In the genomic region with DNA sequence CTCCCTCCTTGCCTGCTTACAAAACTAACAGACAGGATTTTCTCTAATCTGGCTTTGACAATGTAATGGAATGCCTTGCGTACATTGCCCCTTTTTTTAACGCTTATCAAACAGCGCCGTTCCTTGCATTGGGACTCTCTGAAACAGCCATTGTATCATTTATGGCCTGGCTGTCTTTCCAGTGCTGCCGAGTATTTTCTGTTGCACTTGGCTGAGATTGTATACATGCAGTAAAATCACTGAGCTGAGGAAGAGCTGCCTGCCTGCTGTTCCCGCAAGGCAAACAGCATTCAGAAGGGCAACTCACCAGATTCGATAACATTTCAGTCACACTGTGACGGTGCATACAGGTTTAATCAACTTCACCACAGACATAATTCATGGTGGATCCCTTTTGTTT, we compare ENCODE assay signal across 15 cellular contexts.
DNase-seq lines count a peak whose midpoint lies in the region; ATAC-seq and TF ChIP-seq lines count a peak whose summit lies in the region.
"Had no signal": no experiment of that assay in that cellular context is flagged by ENCODE, and none has a peak within 500 bp of the region (broad histone marks: within the 10 kb centered on the region; RNA-seq: fewer than 3 reads in every experiment).

No MANE protein-coding gene starts in this region.

- peak overlapping the region; percentile 93 for H3K27ac ChIP-seq in Panc1 (ENCODE audit: low read length)
- H3K27ac ChIP-seq: RWPE1 had no signal

- H3K9me3 ChIP-seq in Panc1 (ENCODE audit: control insufficient read depth, insufficient read depth, low read depth, low read length): no peaks in the 10 kb centered on the region

- TF ChIP-seq CTCF in Panc1 (IDR thresholded peaks at IDR 0.05) (0 out of 2 replicates have a peak, but pooled peaks have one; percentile 9), lower leg skin (IDR thresholded peaks at IDR 0.05) (no peak)

- no peaks in the 10 kb centered on the region for H3K27me3 ChIP-seq in Panc1 (ENCODE audit: control insufficient read depth, insufficient read depth, low read length)

- no peak overlapping the region for H3K4me3 Mint-ChIP-seq in activated naive CD8-positive, alpha-beta T cell treated with anti-CD3 and anti-CD28 coated beads for 36 hours
- H3K4me3 Mint-ChIP-seq: activated T-helper 1 cell treated with anti-CD3 and anti-CD28 coated beads, Interleukin-12 subunit alpha, Interleukin-12 subunit beta, Interleukin-2, Interleukin-4 antibody, amounts not matched to agents 30 ng/mL and 10 ng/mL and 1 ng/mL, durations not matched to agents 14 hours and 24 hours and 36 hours; central memory CD8-positive, alpha-beta T cell; naive B cell; stimulated activated effector memory CD8-positive, alpha-beta T cell treated with anti-CD3 and anti-CD28 coated beads, Interleukin-12 subunit alpha, Interleukin-12 subunit beta, amount 100 ng/mL, for 72 hours had no signal

- H3K4me1 ChIP-seq in Panc1 (ENCODE audit: control insufficient read depth, insufficient read depth, low read length): peaks cover 20% of the 10 kb centered on the region

- peaks cover 3% of the 10 kb centered on the region for H3K4me1 Mint-ChIP-seq in activated naive CD8-positive, alpha-beta T cell treated with anti-CD3 and anti-CD28 coated beads for 36 hours
- H3K4me1 Mint-ChIP-seq: central memory CD8-positive, alpha-beta T cell; naive B cell; stimulated activated effector memory CD8-positive, alpha-beta T cell treated with anti-CD3 and anti-CD28 coated beads, Interleukin-12 subunit alpha, Interleukin-12 subunit beta, amount 100 ng/mL, for 72 hours had no signal

- H3K27ac Mint-ChIP-seq in activated naive CD8-positive, alpha-beta T cell treated with anti-CD3 and anti-CD28 coated beads for 36 hours: no peak overlapping the region
- H3K27ac Mint-ChIP-seq: activated T-helper 1 cell treated with anti-CD3 and anti-CD28 coated beads, Interleukin-12 subunit alpha, Interleukin-12 subunit beta, Interleukin-2, Interleukin-4 antibody, amounts not matched to agents 30 ng/mL and 10 ng/mL and 1 ng/mL, durations not matched to agents 14 hours and 24 hours and 36 hours; naive B cell; stimulated activated effector memory CD8-positive, alpha-beta T cell treated with anti-CD3 and anti-CD28 coated beads, Interleukin-12 subunit alpha, Interleukin-12 subunit beta, amount 100 ng/mL, for 72 hours had no signal

- H3K4me3 ChIP-seq in Panc1 (ENCODE audit: low read depth in 2 of 2, low read length in 2 of 2) (peak overlapping the region; percentile 38 to 51), lower leg skin (ENCODE audit: low read depth, poor library complexity, severe bottlenecking) (no peak overlapping the region)

- TF ChIP-seq POLR2A in lower leg skin (IDR thresholded peaks at IDR 0.05): no peak

- peaks cover 2% of the 10 kb centered on the region for H3K9me3 Mint-ChIP-seq in activated naive CD8-positive, alpha-beta T cell treated with anti-CD3 and anti-CD28 coated beads for 36 hours
- H3K9me3 Mint-ChIP-seq: activated T-helper 1 cell treated with anti-CD3 and anti-CD28 coated beads, Interleukin-12 subunit alpha, Interleukin-12 subunit beta, Interleukin-2, Interleukin-4 antibody, amounts not matched to agents 30 ng/mL and 10 ng/mL and 1 ng/mL, durations not matched to agents 14 hours and 24 hours and 36 hours; central memory CD8-positive, alpha-beta T cell; stimulated activated effector memory CD8-positive, alpha-beta T cell treated with anti-CD3 and anti-CD28 coated beads, Interleukin-12 subunit alpha, Interleukin-12 subunit beta, amount 100 ng/mL, for 72 hours had no signal

- no TSS peak for BruUV-seq in Panc1 (replicated peaks; lab: Mats Ljungman, UMichigan)

- WGBS in lower leg skin, 2 donors: 59 to 67% methylated on average over 8 of the region's 8 CpGs

- peak; percentile 92 for ATAC-seq in Panc1
- ATAC-seq: stimulated activated effector memory CD8-positive, alpha-beta T cell treated with anti-CD3 and anti-CD28 coated beads, Interleukin-12 subunit alpha, Interleukin-12 subunit beta, amount 100 ng/mL, for 72 hours had no signal

- H3K36me3 Mint-ChIP-seq in activated naive CD8-positive, alpha-beta T cell treated with anti-CD3 and anti-CD28 coated beads for 36 hours: no peaks in the 10 kb centered on the region
- H3K36me3 Mint-ChIP-seq: naive B cell; stimulated activated effector memory CD8-positive, alpha-beta T cell treated with anti-CD3 and anti-CD28 coated beads, Interleukin-12 subunit alpha, Interleukin-12 subunit beta, amount 100 ng/mL, for 72 hours had no signal

- no peaks in the 10 kb centered on the region for H3K36me3 ChIP-seq in Panc1 (ENCODE audit: control insufficient read depth, insufficient read depth, low read length)

- intact Hi-C loops in Panc1 (cut with micrococcal nuclease; ENCODE audit: unreplicated experiment) (no loop called here), lower leg skin (cut with DNase I; ENCODE audit: low total_unique reads) (no loop called here)

- peak; percentile 79 for DNase-seq in DMS79 treated with DMSO at 0.1 percent for 48 hours (lab: John Stamatoyannopoulos, UW)
- DNase-seq in Panc1 (ENCODE audit: low read depth, low spot score): no peak
- peak; percentile 18 for DNase-seq in fibroblast of gingiva (ENCODE audit: low read depth)
- peak; percentile 36 for DNase-seq in pons (ENCODE audit: low spot score)
- DNase-seq in mucosa of gallbladder (ENCODE audit: low spot score): no peak
- no peak for DNase-seq in activated naive CD8-positive, alpha-beta T cell treated with anti-CD3 and anti-CD28 coated beads for 36 hours
- DNase-seq in lower leg skin (ENCODE audit: low spot score in 2 of 2): no peak
- DNase-seq in germinal center (ENCODE audit: low spot score): no peak
- DNase-seq: activated CD4-positive, CD25-positive, alpha-beta regulatory T cell; naive B cell; NCI-H1417 treated with DMSO at 0.1 percent for 48 hours had no signal

- CTCF ChIA-PET in Panc1 (lab: Charles Lee): no interaction called here

- POLR2A ChIA-PET in Panc1 (lab: Charles Lee): no interaction called here

- no peaks in the 10 kb centered on the region for H3K27me3 Mint-ChIP-seq in activated naive CD8-positive, alpha-beta T cell treated with anti-CD3 and anti-CD28 coated beads for 36 hours

- in situ Hi-C loops in Panc1 (cut with HindIII; ENCODE audit: low pct_unique_long_range_greater_than_20kb, low sequenced_read_pairs): no loop called here

Comparison
In these comparisons a context has a peak if more than half of its experiments do, and no peak if none do; other contexts are left out.
1. DNase-seq: peak in DMS79 treated with DMSO at 0.1 percent for 48 hours (single experiment), fibroblast of gingiva (single experiment) and pons (single experiment); none in Panc1 (single experiment), mucosa of gallbladder (single experiment), activated naive CD8-positive, alpha-beta T cell treated with anti-CD3 and anti-CD28 coated beads for 36 hours (single experiment), lower leg skin (0 of 2) and germinal center (single experiment).